ENCODE assay signal across 29 cellular contexts in genomic region chr1:102172200-102172599, GRCh38.
"Had no signal": no experiment of that assay in that cellular context is flagged by ENCODE, and none has a peak within 500 bp of the region (broad histone marks: within the 10 kb centered on the region; RNA-seq: fewer than 3 reads in every experiment).

No MANE protein-coding gene starts in this region.

- H3K9me3 ChIP-seq: adrenal gland, body of pancreas, breast epithelium, Peyer's patch had no signal

- H3K27me3 ChIP-seq: adrenal gland, body of pancreas, breast epithelium, Peyer's patch had no signal

- DNase-seq: activated CD4-positive, alpha-beta memory T cell treated with anti-CD3 and anti-CD28 coated beads for 36 hours; activated CD4-positive, alpha-beta T cell treated with anti-CD3 and anti-CD28 coated beads for 4 hours; activated CD4-positive, alpha-beta T cell treated with anti-CD3 and anti-CD28 coated beads, Interleukin-2, amount 50 U/mL, for 1 hour; activated CD8-positive, alpha-beta memory T cell treated with anti-CD3 and anti-CD28 coated beads, Interleukin-2, amount 50 U/mL, for 4 hours; activated gamma-delta T cell treated with Interleukin-2 at 50 U/mL for 16 hours; activated naive CD4-positive, alpha-beta T cell treated with anti-CD3 and anti-CD28 coated beads for 36 hours; activated T-cell treated with anti-CD3 and anti-CD28 coated beads for 4 hours; activated T-cell treated with anti-CD3 and anti-CD28 coated beads, Interleukin-2, amount 50 U/mL, for 4 hours; adrenal gland; body of pancreas; cerebellar nuclear complex; Karpas-422; KBM-7; NCI-H1105; NCI-H1417 treated with DMSO at 0.1 percent for 48 hours; NCI-H187 treated with DMSO at 0.1 percent for 48 hours; NCI-H2081; NCI-H345; NCI-H524 treated with DMSO at 0.1 percent for 48 hours; NK-92 treated with Interleukin-12 subunit alpha and Interleukin-12 subunit beta, amount 100 ng/mL, for 24 hours; PC-3; Peyer's patch; SW 1271; T-helper 1 cell; T-helper 2 cell; T-helper 9 cell had no signal

- FAIRE-seq: astrocyte had no signal

- H3K27ac ChIP-seq: adrenal gland, body of pancreas, breast epithelium, Peyer's patch, RWPE1 had no signal

- H3K36me3 ChIP-seq: adrenal gland, breast epithelium, Peyer's patch had no signal

- H3K4me3 ChIP-seq: adrenal gland, body of pancreas, breast epithelium, Peyer's patch had no signal

- H3K4me1 ChIP-seq: adrenal gland, body of pancreas, breast epithelium, Peyer's patch had no signal
